8 cellular contexts compared by ENCODE assay signal in genomic region chr1:149163063-149163444, GRCh38. TPM values are rescaled to one million over a fixed set of nuclear protein-coding genes. Genes with fewer than 3 reads are reported as not detected.
DNase-seq lines count a peak whose midpoint lies in the region; ATAC-seq and TF ChIP-seq lines count a peak whose summit lies in the region.
"Not testable (repeated sequence)": the region's sequence is repeated elsewhere in the genome, so short reads cannot be mapped to it uniquely, and the experiment has no call there.

No MANE protein-coding gene starts in this region.

- POLR2A ChIA-PET in naive thymus-derived CD4-positive, alpha-beta T cell (lab: Charles Lee), result not testable (repeated sequence)

- not testable (repeated sequence) for H3K9me3 Mint-ChIP-seq in activated naive CD8-positive, alpha-beta T cell treated with anti-CD3 and anti-CD28 coated beads, Interleukin-2, amount 50 U/mL, for 24 hours; naive thymus-derived CD4-positive, alpha-beta T cell

- H3K4me2 ChIP-seq in OCI-LY1 (ENCODE audit: low read length), result not testable (repeated sequence)

- intact Hi-C loops in Right ventricle myocardium inferior (cut with DNase I); naive thymus-derived CD4-positive, alpha-beta T cell (cut with micrococcal nuclease): not testable (repeated sequence)

- H3K9ac ChIP-seq in OCI-LY1 (ENCODE audit: low read length), result not testable (repeated sequence)

- H3K4me3 ChIP-seq in OCI-LY1 (ENCODE audit: low read depth, low read length, poor library complexity, severe bottlenecking); naive thymus-derived CD4-positive, alpha-beta T cell (ENCODE audit: low read length); thoracic aorta: not testable (repeated sequence)

- not testable (repeated sequence) for H3K27me3 Mint-ChIP-seq in activated naive CD8-positive, alpha-beta T cell treated with anti-CD3 and anti-CD28 coated beads, Interleukin-2, amount 50 U/mL, for 24 hours; naive thymus-derived CD4-positive, alpha-beta T cell

- H3K79me2 ChIP-seq in OCI-LY1 (ENCODE audit: insufficient read depth, low read length), result not testable (repeated sequence)

- not testable (repeated sequence) for H3K4me1 ChIP-seq in OCI-LY1 (ENCODE audit: insufficient read depth, low read length, severe bottlenecking); naive thymus-derived CD4-positive, alpha-beta T cell (ENCODE audit: control insufficient read depth in 2 of 2, insufficient read depth in 2 of 2, low read length in 2 of 2); thoracic aorta (ENCODE audit: control insufficient read depth in 1 of 2, low read depth in 2 of 2)

- not testable (repeated sequence) for H3K36me3 ChIP-seq in OCI-LY1 (ENCODE audit: insufficient read depth, low read length); naive thymus-derived CD4-positive, alpha-beta T cell (ENCODE audit: control insufficient read depth in 2 of 3, insufficient read depth in 3 of 3, low read length in 3 of 3); thoracic aorta

- H2AFZ ChIP-seq in OCI-LY1 (ENCODE audit: low read length), result not testable (repeated sequence)

- DNase-seq in activated naive CD8-positive, alpha-beta T cell treated with anti-CD3 and anti-CD28 coated beads, Interleukin-2, amount 50 U/mL, for 24 hours; Right ventricle myocardium inferior (ENCODE audit: missing footprints); naive thymus-derived CD4-positive, alpha-beta T cell; thoracic aorta (ENCODE audit: low spot score): not testable (repeated sequence)

- not testable (repeated sequence) for H3F3A ChIP-seq in OCI-LY1 (ENCODE audit: insufficient read depth, low read length)

- H3K36me3 Mint-ChIP-seq in activated naive CD8-positive, alpha-beta T cell treated with anti-CD3 and anti-CD28 coated beads, Interleukin-2, amount 50 U/mL, for 24 hours (ENCODE audit: low read depth); naive thymus-derived CD4-positive, alpha-beta T cell: not testable (repeated sequence)

- CTCF ChIA-PET in naive thymus-derived CD4-positive, alpha-beta T cell (lab: Charles Lee), result not testable (repeated sequence)

- not testable (repeated sequence) for H3K9me3 ChIP-seq in OCI-LY1 (ENCODE audit: low read length); naive thymus-derived CD4-positive, alpha-beta T cell (ENCODE audit: control insufficient read depth in 2 of 3, low read length in 3 of 3); thoracic aorta

- peak overlapping the region; percentile 72 for H3K27ac ChIP-seq in OCI-LY1 (ENCODE audit: low read depth, low read length, poor library complexity, severe bottlenecking)
- not testable (repeated sequence) for H3K27ac ChIP-seq in naive thymus-derived CD4-positive, alpha-beta T cell (ENCODE audit: low read depth, low read length); thoracic aorta

- not testable (repeated sequence) for TF ChIP-seq CTCF in OCI-LY1 (IDR thresholded peaks at IDR 0.05; ENCODE audit: low read length); thoracic aorta (IDR thresholded peaks at IDR 0.05)

- H3K4me3 Mint-ChIP-seq in activated naive CD8-positive, alpha-beta T cell treated with anti-CD3 and anti-CD28 coated beads, Interleukin-2, amount 50 U/mL, for 24 hours; naive thymus-derived CD4-positive, alpha-beta T cell: not testable (repeated sequence)

- H4K20me1 ChIP-seq in OCI-LY1 (ENCODE audit: insufficient read depth, low read length), result not testable (repeated sequence)

- not testable (repeated sequence) for H3K27ac Mint-ChIP-seq in activated naive CD8-positive, alpha-beta T cell treated with anti-CD3 and anti-CD28 coated beads, Interleukin-2, amount 50 U/mL, for 24 hours; naive thymus-derived CD4-positive, alpha-beta T cell

- not testable (repeated sequence) for H3K9me2 ChIP-seq in OCI-LY1 (ENCODE audit: low read depth, low read length)

- ATAC-seq in GM18868 (IDR thresholded peaks at IDR 0.05; ENCODE audit: unreplicated experiment), result peak; percentile 95
- peak; percentile 88 for ATAC-seq in GM21717 (IDR thresholded peaks at IDR 0.05; ENCODE audit: unreplicated experiment)
- ATAC-seq in HG03039 (IDR thresholded peaks at IDR 0.05; ENCODE audit: unreplicated experiment), result peak; percentile 90
- ATAC-seq in activated naive CD8-positive, alpha-beta T cell treated with anti-CD3 and anti-CD28 coated beads, Interleukin-2, amount 50 U/mL, for 24 hours, result peak; percentile 75
- peak; percentile 95 for ATAC-seq in Right ventricle myocardium inferior
- ATAC-seq in naive thymus-derived CD4-positive, alpha-beta T cell, result peak; percentile 93
- ATAC-seq in thoracic aorta (ENCODE audit: insufficient number of reproducible peaks, low FRiP score, low read depth), result peak; percentile 69

- not testable (repeated sequence) for H3K27me3 ChIP-seq in OCI-LY1 (ENCODE audit: insufficient read depth, low read length); naive thymus-derived CD4-positive, alpha-beta T cell (ENCODE audit: control insufficient read depth in 2 of 2, insufficient read depth in 2 of 2, low read length in 2 of 2); thoracic aorta (replicated peaks; ENCODE audit: insufficient read depth)

- H3K4me1 Mint-ChIP-seq in activated naive CD8-positive, alpha-beta T cell treated with anti-CD3 and anti-CD28 coated beads, Interleukin-2, amount 50 U/mL, for 24 hours, result peaks cover 14% of the 10 kb centered on the region
- H3K4me1 Mint-ChIP-seq in naive thymus-derived CD4-positive, alpha-beta T cell, result peaks cover 5 to 15% (median 10%) of the 10 kb centered on the region in 7 donors

RNA-seq across cellular contexts. Expression of gene NBPF9, which starts 59.7 kb away (rescaled TPM):
- total RNA-seq in Right ventricle myocardium inferior, result 4.2 TPM
- 10 to 100 TPM; 27.1 to 79.8 (median 57.3) TPM for total RNA-seq in naive thymus-derived CD4-positive, alpha-beta T cell
- polyA plus RNA-seq in naive thymus-derived CD4-positive, alpha-beta T cell, result 10 to 100 TPM in 1 of 2 donors, 1 to 10 TPM in 1; 3.6 to 11.8 TPM
- 10 to 100 TPM; 18.1 to 29.4 TPM for total RNA-seq in thoracic aorta
